ENCODE assay signal across 7 cellular contexts in genomic region chrX:56994375-56995270, GRCh38. TPM values are rescaled to one million over a fixed set of nuclear protein-coding genes. Genes with fewer than 3 reads are reported as not detected.
DNase-seq lines count a peak whose midpoint lies in the region; ATAC-seq and TF ChIP-seq lines count a peak whose summit lies in the region.

No MANE protein-coding gene starts in this region.

- H3K4ac ChIP-seq in neuronal stem cell (ENCODE audit: low read length): no peak overlapping the region

- CTCF ChIA-PET in RWPE1 (lab: Yijun Ruan, JAX): no interaction called here

- no peak overlapping the region for H3K14ac ChIP-seq in neuronal stem cell (ENCODE audit: low read length)

- H3K79me1 ChIP-seq in neuronal stem cell (ENCODE audit: low read depth, low read length): no peaks in the 10 kb centered on the region

- no peak overlapping the region for H4K8ac ChIP-seq in neuronal stem cell (ENCODE audit: low read depth, low read length)

- no peaks in the 10 kb centered on the region for H3K27me3 ChIP-seq in fibroblast of lung (ENCODE audit: control insufficient read depth, insufficient read depth, low read length)
- peaks cover 0 to 3% (median 0%) of the 10 kb centered on the region in 3 experiments for H3K27me3 ChIP-seq in neuronal stem cell (ENCODE audit: control insufficient read depth in 3 of 3, insufficient read depth in 3 of 3, low read depth in 1 of 3, low read length in 3 of 3)

- no CpG with 5 or more reads among the region's 26 CpGs for WGBS in neuronal stem cell (ENCODE audit: extremely low coverage in 2 of 2, insufficient read length in 2 of 2, insufficient replicate concordance in 1 of 2), 2 donors

- no peak overlapping the region for H3K23ac ChIP-seq in neuronal stem cell (ENCODE audit: low read depth, low read length, poor library complexity)

- peak overlapping the region; percentile 57 for H3K18ac ChIP-seq in neuronal stem cell (ENCODE audit: low read length)

- peak overlapping the region; percentile 70 for H3K27ac ChIP-seq in RWPE1
- peak overlapping the region; percentile 38 for H3K27ac ChIP-seq in fibroblast of lung (ENCODE audit: insufficient read depth, low read length)
- no peak overlapping the region for H3K27ac ChIP-seq in neuronal stem cell (replicated peaks; ENCODE audit: low read length)

- no peak overlapping the region for H4K91ac ChIP-seq in neuronal stem cell (ENCODE audit: low read depth, low read length, poor library complexity)

- H3K4me3 ChIP-seq in fibroblast of lung (replicated peaks in 1 of 4; ENCODE audit: control extremely low read depth in 1 of 4, insufficient read depth in 1 of 4, low read depth in 3 of 4, low read length in 4 of 4): peak overlapping the region; percentile 68 to 78 (median 72)
- H3K4me3 ChIP-seq in neuronal stem cell (ENCODE audit: low read length in 2 of 2): peak overlapping the region; percentile 81 to 90

- no peaks in the 10 kb centered on the region for H3K79me2 ChIP-seq in fibroblast of lung (ENCODE audit: control insufficient read depth, insufficient read depth, low read length)

- H2BK5ac ChIP-seq in neuronal stem cell (ENCODE audit: low read length): no peak overlapping the region

- H2BK12ac ChIP-seq in neuronal stem cell (ENCODE audit: low read length): no peak overlapping the region

- no peaks in the 10 kb centered on the region for H3K9me3 ChIP-seq in fibroblast of lung (ENCODE audit: control insufficient read depth, insufficient read depth, low read depth, low read length)
- no peaks in the 10 kb centered on the region for H3K9me3 ChIP-seq in neuronal stem cell (replicated peaks in 1 of 2; ENCODE audit: control insufficient read depth in 2 of 2, insufficient read depth in 1 of 2, low read depth in 1 of 2, low read length in 2 of 2)

- POLR2A ChIA-PET in RWPE1 (lab: Yijun Ruan, JAX; ENCODE audit: low non-redundant PET): no interaction called here

- H4K20me1 ChIP-seq in fibroblast of lung (ENCODE audit: control insufficient read depth, extremely low read depth, insufficient read depth, low read length): no peaks in the 10 kb centered on the region

- H2AFZ ChIP-seq in fibroblast of lung (ENCODE audit: low read length): peak overlapping the region; percentile 79
- H2AFZ ChIP-seq in neuronal stem cell (ENCODE audit: low read length): peak overlapping the region; percentile 97

- H2BK15ac ChIP-seq in neuronal stem cell (ENCODE audit: low read length): no peak overlapping the region

- peak overlapping the region; percentile 58 for H3K4me2 ChIP-seq in fibroblast of lung (ENCODE audit: extremely low read depth, insufficient read depth, low read length)
- H3K4me2 ChIP-seq in neuronal stem cell (ENCODE audit: insufficient read depth, low read length, poor library complexity, severe bottlenecking): peak overlapping the region; percentile 56

- ATAC-seq in GM21529 (IDR thresholded peaks at IDR 0.05; ENCODE audit: unreplicated experiment): peak; percentile 21
- no peak for ATAC-seq in GM19023 (IDR thresholded peaks at IDR 0.05; ENCODE audit: unreplicated experiment)

- H3K4me1 ChIP-seq in fibroblast of lung (ENCODE audit: control insufficient read depth, extremely low read depth, insufficient read depth, low read length): no peaks in the 10 kb centered on the region
- no peaks in the 10 kb centered on the region for H3K4me1 ChIP-seq in neuronal stem cell (ENCODE audit: control insufficient read depth in 2 of 2, insufficient read depth in 1 of 2, low read depth in 1 of 2, low read length in 2 of 2)

- H3K36me3 ChIP-seq in fibroblast of lung (ENCODE audit: control insufficient read depth, insufficient read depth, low read length) (no peaks in the 10 kb centered on the region), neuronal stem cell (replicated peaks in 1 of 2; ENCODE audit: control insufficient read depth in 2 of 2, insufficient read depth in 2 of 2, low read length in 2 of 2) (peaks cover 0 to 48% of the 10 kb centered on the region in 2 donors)

- peak overlapping the region; percentile 62 for H3K9ac ChIP-seq in fibroblast of lung (ENCODE audit: insufficient read depth, low read length)
- H3K9ac ChIP-seq in neuronal stem cell (ENCODE audit: low read depth, low read length, poor library complexity): peak overlapping the region; percentile 86

- H2AK5ac ChIP-seq in neuronal stem cell (ENCODE audit: low read depth, low read length): no peak overlapping the region

- DNase-seq in RWPE1 (ENCODE audit: low spot score): no peak
- DNase-seq in fibroblast of lung (ENCODE audit: low read depth in 2 of 2): peak in 1 of 2 donors; percentile 1
- DNase-seq in neuronal stem cell (ENCODE audit: low spot score): no peak
- DNase-seq in T1000 (lab: John Stamatoyannopoulos, UW): no peak
- no peak for DNase-seq in NCI-H2029 treated with DMSO at 0.1 percent for 48 hours (lab: John Stamatoyannopoulos, UW)

- TF ChIP-seq CTCF in RWPE1 (conservative IDR thresholded peaks at IDR 0.05; ENCODE audit: low read depth) (no peak), fibroblast of lung (conservative IDR thresholded peaks at IDR 0.05 in 1 of 2, IDR thresholded peaks at IDR 0.05 in 1 of 2; ENCODE audit: low read depth in 1 of 2, low read length in 2 of 2) (no peak)

- no peak overlapping the region for H2BK120ac ChIP-seq in neuronal stem cell (ENCODE audit: low read depth, low read length)

RNA-seq across cellular contexts. Expression of gene SPIN3, which starts 0.7 kb away (rescaled TPM):
- 11.0 and 20.1 TPM in 2 replicates for total RNA-seq in fibroblast of lung
- polyA plus RNA-seq in fibroblast of lung: 4.4 and 5.2 TPM in 2 replicates
- 2.7 and 3.8 TPM in 2 replicates for polyA plus RNA-seq in fibroblast of lung (2012)
- polyA minus RNA-seq in fibroblast of lung (ENCODE audit: low replicate concordance): 2.1 and 2.2 TPM in 2 replicates
- polyA plus RNA-seq in neuronal stem cell (2013, experiment 1 of 2): 9.1 TPM
- 8.9 TPM for polyA plus RNA-seq in neuronal stem cell (2013, experiment 2 of 2)
